Comparison of ENCODE assay signal across 1 cellular context in genomic region chr1:23980725-23981063, GRCh38.
TF ChIP-seq lines count a peak whose summit lies in the region.

No MANE protein-coding gene starts in this region.

TF ChIP-seq in GM12878, 131 proteins besides CTCF, POLR2A, EP300 and RAD21 (continued from another document):
- no peak; the same call in 1 of the 2 replicates for TF ChIP-seq NKRF (conservative IDR thresholded peaks at IDR 0.05)
- TF ChIP-seq FOXK2 (IDR thresholded peaks at IDR 0.05), result no peak
- TF ChIP-seq MTA2 (IDR thresholded peaks at IDR 0.05; ENCODE audit: low read depth), result no peak
- no peak; the same call in 1 of the 2 replicates for TF ChIP-seq ATF7 (IDR thresholded peaks at IDR 0.05; ENCODE audit: low read depth)
